In genomic region chr17:2082003-2082862, GRCh38 we compare ENCODE assay signal across 13 cellular contexts. TPM values are rescaled to one million over a fixed set of nuclear protein-coding genes. Genes with fewer than 3 reads are reported as not detected.
A peak's percentile ranks its signal among the peaks of the same experiment; 100 is the strongest.
DNase-seq lines count a peak whose midpoint lies in the region; ATAC-seq and TF ChIP-seq lines count a peak whose summit lies in the region.
"Had no signal": no experiment of that assay in that cellular context is flagged by ENCODE, and none has a peak within 500 bp of the region (broad histone marks: within the 10 kb centered on the region; RNA-seq: fewer than 3 reads in every experiment).

No MANE protein-coding gene starts in this region.

- peaks cover 13% of the 10 kb centered on the region for H3K4me1 ChIP-seq in CD4-positive, alpha-beta memory T cell (ENCODE audit: insufficient read depth, low read length)
- H3K4me1 ChIP-seq in Peyer's patch (peaks cover 10 to 58% (median 27%) of the 10 kb centered on the region in 4 donors), psoas muscle (peaks cover 39% of the 10 kb centered on the region)

- no peaks in the 10 kb centered on the region for H3K27me3 ChIP-seq in CD4-positive, alpha-beta memory T cell (ENCODE audit: insufficient read depth, low read length)
- H3K27me3 ChIP-seq in Peyer's patch = no peaks in the 10 kb centered on the region
- H3K27me3 ChIP-seq in psoas muscle (ENCODE audit: insufficient read depth in 3 of 3, low read length in 2 of 3) = no peaks in the 10 kb centered on the region

- peaks cover 0 to 1% of the 10 kb centered on the region in 2 donors for H3K27me3 Mint-ChIP-seq in CD4-positive, alpha-beta memory T cell

- no peak overlapping the region for H3K27ac ChIP-seq in CD4-positive, alpha-beta memory T cell (ENCODE audit: low read depth, low read length)
- H3K27ac ChIP-seq in Peyer's patch (peak overlapping the region; percentile 81 to 99 (median 89)), psoas muscle (peak overlapping the region; percentile 77)

- WGBS in psoas muscle, 3 donors = 65 to 75% (median 72%) methylated on average over 9 of the region's 9 CpGs

- peaks cover 7 to 23% (median 20%) of the 10 kb centered on the region in 4 donors for H3K4me1 Mint-ChIP-seq in CD4-positive, alpha-beta memory T cell

- ATAC-seq in psoas muscle (no peak), HG02798 (IDR thresholded peaks at IDR 0.05; ENCODE audit: poor library complexity, unreplicated experiment) (no peak), GM19397 (IDR thresholded peaks at IDR 0.05; ENCODE audit: unreplicated experiment) (no peak)
- ATAC-seq: mucosa of descending colon had no signal

- CTCF ChIA-PET in CD4-positive, alpha-beta memory T cell (lab: Charles Lee; ENCODE audit: partially characterized antibody) = interaction anchor here (1.0 to 2.7 kb wide), 3 partner anchors 9 to 162 kb away, joined by 3 to 10 read pairs (median 5); no protein-coding TSS in a partner anchor

- no peak overlapping the region for H3K4me3 ChIP-seq in CD4-positive, alpha-beta memory T cell (ENCODE audit: low read length in 2 of 2)
- H3K4me3 ChIP-seq in Peyer's patch (no peak overlapping the region), fibroblast of mammary gland (ENCODE audit: control insufficient read depth, low read depth, low read length) (no peak overlapping the region), psoas muscle (no peak overlapping the region)
- H3K4me3 ChIP-seq: mucosa of descending colon had no signal

- H3K27ac Mint-ChIP-seq in CD4-positive, alpha-beta memory T cell = peak overlapping the region in 5 of 7 donors; percentile 14 to 70 (median 45)

- TF ChIP-seq POLR2A in Peyer's patch (IDR thresholded peaks at IDR 0.05) = no peak

- POLR2A ChIA-PET in CD4-positive, alpha-beta memory T cell (lab: Charles Lee; ENCODE audit: partially characterized antibody) = interaction anchor here (0.8 to 1.7 kb wide), 2 partner anchors 11 to 162 kb away, joined by 3 to 5 read pairs; no protein-coding TSS in a partner anchor

- H3K9me3 ChIP-seq in CD4-positive, alpha-beta memory T cell (ENCODE audit: control insufficient read depth in 1 of 2, low read length in 2 of 2) = no peaks in the 10 kb centered on the region
- H3K9me3 ChIP-seq in Peyer's patch (no peaks in the 10 kb centered on the region), psoas muscle (no peaks in the 10 kb centered on the region)
- H3K9me3 ChIP-seq: mucosa of descending colon had no signal

- peaks cover 30% of the 10 kb centered on the region for H3K36me3 ChIP-seq in CD4-positive, alpha-beta memory T cell (ENCODE audit: insufficient read depth, low read length)
- H3K36me3 ChIP-seq in Peyer's patch (peaks cover 0 to 28% (median 0%) of the 10 kb centered on the region in 3 donors), psoas muscle (ENCODE audit: insufficient read depth in 1 of 2, low read depth in 1 of 2) (peaks cover 0 to 40% of the 10 kb centered on the region in 2 donors)

- no peak for DNase-seq in CD4-positive, alpha-beta memory T cell
- DNase-seq in Peyer's patch (no peak), fibroblast of mammary gland (ENCODE audit: low read depth) (peak; percentile 38), psoas muscle (peak in 1 of 2 donors; percentile 15), cerebellum (ENCODE audit: low spot score) (no peak), DMS114 treated with DMSO at 0.1 percent for 48 hours (lab: John Stamatoyannopoulos, UW; ENCODE audit: unreplicated experiment) (no peak)
- DNase-seq: activated CD8-positive, alpha-beta memory T cell treated with anti-CD3 and anti-CD28 coated beads, Interleukin-2, amount 50 U/mL, for 4 hours; cerebellar nuclear complex; head of caudate nucleus; NCI-H1417 had no signal

- TF ChIP-seq CTCF in Peyer's patch (IDR thresholded peaks at IDR 0.05) (no peak), fibroblast of mammary gland (conservative IDR thresholded peaks at IDR 0.05; ENCODE audit: control insufficient read depth, insufficient read depth, low read depth, low read length) (no peak), psoas muscle (IDR thresholded peaks at IDR 0.05) (no peak)

- peaks cover 58 to 72% of the 10 kb centered on the region in 2 donors for H3K36me3 Mint-ChIP-seq in CD4-positive, alpha-beta memory T cell

- intact Hi-C loops in CD4-positive, alpha-beta memory T cell (cut with micrococcal nuclease) = loop anchor here (10.0 kb wide), 1 partner anchor 63 kb away; no protein-coding TSS in a partner anchor
- intact Hi-C loops in psoas muscle (cut with DNase I) = no loop called here

- H3K9me3 Mint-ChIP-seq in CD4-positive, alpha-beta memory T cell = no peaks in the 10 kb centered on the region

- peak overlapping the region in 1 of 8 donors; percentile 35 for H3K4me3 Mint-ChIP-seq in CD4-positive, alpha-beta memory T cell

RNA-seq across cellular contexts. Expression of gene HIC1, which starts 27.3 kb away (rescaled TPM):
- 1 to 10 TPM; 4.9 to 5.2 TPM for total RNA-seq in CD4-positive, alpha-beta memory T cell
- polyA plus RNA-seq in CD4-positive, alpha-beta memory T cell = 1 to 10 TPM in 1 of 2 donors, under 1 TPM in 1; 0.39 to 1.6 TPM
- total RNA-seq in Peyer's patch (10 to 100 TPM in 2 of 4 donors, 1 to 10 TPM in 2; 6.8 to 40.4 (median 12.8) TPM), psoas muscle (10 to 100 TPM in 1 of 4 donors, 1 to 10 TPM in 3; 4.3 to 12.6 (median 9.4) TPM), cerebellum (9.1 TPM)
- 1 to 10 TPM; 2.0 to 3.5 (median 2.1) TPM for polyA plus RNA-seq in psoas muscle

RNA-seq across cellular contexts. Expression of gene OVCA2, which starts 40.4 kb away (rescaled TPM):
- total RNA-seq in CD4-positive, alpha-beta memory T cell = 10 to 100 TPM; 27.9 to 36.7 TPM
- polyA plus RNA-seq in CD4-positive, alpha-beta memory T cell = 10 to 100 TPM; 49.6 to 90.3 TPM
- 10 to 100 TPM; 32.4 to 49.0 (median 37.8) TPM for total RNA-seq in Peyer's patch
- total RNA-seq in psoas muscle = 10 to 100 TPM; 10.1 to 23.0 (median 15.2) TPM
- 10 to 100 TPM; 29.2 to 66.1 (median 33.4) TPM for polyA plus RNA-seq in psoas muscle
- total RNA-seq in cerebellum = 9.4 TPM

RNA-seq across cellular contexts. Expression of gene DPH1, which starts 52.3 kb away (rescaled TPM):
- 10 to 100 TPM; 76.6 to 95.8 TPM for total RNA-seq in CD4-positive, alpha-beta memory T cell
- polyA plus RNA-seq in CD4-positive, alpha-beta memory T cell = 10 to 100 TPM; 30.8 to 39.8 TPM
- total RNA-seq in Peyer's patch (100 to 1,000 TPM in 1 of 4 donors, 10 to 100 TPM in 3; 25.9 to 130 (median 64.5) TPM), psoas muscle (10 to 100 TPM; 36.9 to 73.4 (median 45.5) TPM), cerebellum (26.8 TPM)
- 10 to 100 TPM; 13.5 to 51.9 (median 39.2) TPM for polyA plus RNA-seq in psoas muscle

RNA-seq across cellular contexts. Expression of gene RTN4RL1, which starts 57.1 kb away (rescaled TPM):
- total RNA-seq in CD4-positive, alpha-beta memory T cell = under 1 TPM; 0.30 to 0.47 TPM
- 1 to 10 TPM in 1 of 2 donors, under 1 TPM in 1; 0.27 to 2.0 TPM for polyA plus RNA-seq in CD4-positive, alpha-beta memory T cell
- total RNA-seq in Peyer's patch = not detected
- total RNA-seq in psoas muscle = 1 to 10 TPM in 2 of 4 donors, under 1 TPM in 2; 0.65 to 1.7 (median 1.2) TPM
- 1 to 10 TPM in 1 of 3 donors, under 1 TPM in 2; 0.44 to 1.8 (median 0.70) TPM for polyA plus RNA-seq in psoas muscle
- total RNA-seq in cerebellum = 6.9 TPM
